Comparison of ENCODE assay signal across 20 cellular contexts in genomic region chr12:66709444-66709773, GRCh38.
"Had no signal": no experiment of that assay in that cellular context is flagged by ENCODE, and none has a peak within 500 bp of the region (broad histone marks: within the 10 kb centered on the region; RNA-seq: fewer than 3 reads in every experiment).

No MANE protein-coding gene starts in this region.

- H3K4me1 ChIP-seq: body of pancreas, pancreas, sigmoid colon, upper lobe of right lung had no signal

- H3K27ac Mint-ChIP-seq: activated CD4-positive, alpha-beta T cell treated with anti-CD3 and anti-CD28 coated beads, Interleukin-2, amount 10 ng/mL, durations not matched to agents 24 days and 14 days; activated T-helper 17 cell treated with anti-CD3 and anti-CD28 coated beads, Interleukin-2, amount 50 U/mL, for 72 hours; endodermal cell; memory B cell; natural killer cell; stimulated activated effector memory CD8-positive, alpha-beta T cell treated with anti-CD3 and anti-CD28 coated beads, Interleukin-12 subunit alpha, Interleukin-12 subunit beta, amount 100 ng/mL, for 72 hours had no signal

- H3K4me3 ChIP-seq: body of pancreas, dorsolateral prefrontal cortex, pancreas, sigmoid colon, upper lobe of right lung had no signal

- H3K9me3 ChIP-seq: body of pancreas, neutrophil, pancreas, sigmoid colon, SK-N-SH, upper lobe of right lung had no signal

- H3K9ac ChIP-seq: SK-N-SH had no signal

- H3K4me3 Mint-ChIP-seq: activated CD4-positive, alpha-beta T cell treated with anti-CD3 and anti-CD28 coated beads, Interleukin-2, amount 10 ng/mL, durations not matched to agents 24 days and 14 days; activated T-helper 17 cell treated with anti-CD3 and anti-CD28 coated beads, Interleukin-2, amount 50 U/mL, for 72 hours; endodermal cell; memory B cell; natural killer cell; stimulated activated effector memory CD8-positive, alpha-beta T cell treated with anti-CD3 and anti-CD28 coated beads, Interleukin-12 subunit alpha, Interleukin-12 subunit beta, amount 100 ng/mL, for 72 hours had no signal

- H3K4me2 ChIP-seq: SK-N-SH had no signal

- H3K36me3 ChIP-seq: neutrophil, pancreas, sigmoid colon, upper lobe of right lung had no signal

- H3K9me3 Mint-ChIP-seq: activated CD4-positive, alpha-beta T cell treated with anti-CD3 and anti-CD28 coated beads, Interleukin-2, amount 10 ng/mL, durations not matched to agents 24 days and 14 days; activated naive CD4-positive, alpha-beta T cell treated with anti-CD3 and anti-CD28 coated beads, Interleukin-2, amount 50 U/mL, for 72 hours; activated T-helper 17 cell treated with anti-CD3 and anti-CD28 coated beads, Interleukin-2, amount 50 U/mL, for 72 hours; natural killer cell; stimulated activated effector memory CD8-positive, alpha-beta T cell treated with anti-CD3 and anti-CD28 coated beads, Interleukin-12 subunit alpha, Interleukin-12 subunit beta, amount 100 ng/mL, for 72 hours had no signal

- DNase-seq: activated CD4-positive, alpha-beta T cell treated with anti-CD3 and anti-CD28 coated beads, Interleukin-2, amount 10 ng/mL, durations not matched to agents 24 days and 14 days; activated CD4-positive, CD25-positive, alpha-beta regulatory T cell; activated T-cell treated with anti-CD3 and anti-CD28 coated beads for 4 hours; body of pancreas; central memory CD4-positive, alpha-beta T cell; dorsolateral prefrontal cortex; endodermal cell; natural killer cell; pancreas; sigmoid colon; SK-N-SH; stimulated activated CD4-positive, alpha-beta T cell treated with anti-CD3 and anti-CD28 coated beads, Interleukin-4, amount 100 ng/mL, for 24 hours; T-helper 9 cell; upper lobe of right lung had no signal

- H3K27ac ChIP-seq: body of pancreas, dorsolateral prefrontal cortex, epithelial cell of prostate, neutrophil, pancreas, sigmoid colon, upper lobe of right lung had no signal

- H3K27me3 ChIP-seq: body of pancreas, dorsolateral prefrontal cortex, neutrophil, pancreas, sigmoid colon, upper lobe of right lung had no signal

- H3K36me3 Mint-ChIP-seq: activated naive CD4-positive, alpha-beta T cell treated with anti-CD3 and anti-CD28 coated beads, Interleukin-2, amount 50 U/mL, for 72 hours; memory B cell; natural killer cell; stimulated activated effector memory CD8-positive, alpha-beta T cell treated with anti-CD3 and anti-CD28 coated beads, Interleukin-12 subunit alpha, Interleukin-12 subunit beta, amount 100 ng/mL, for 72 hours had no signal

- H3K4me1 Mint-ChIP-seq: endodermal cell had no signal

- ATAC-seq: activated T-helper 17 cell treated with anti-CD3 and anti-CD28 coated beads, Interleukin-2, amount 50 U/mL, for 72 hours; body of pancreas; natural killer cell; pancreas; stimulated activated effector memory CD8-positive, alpha-beta T cell treated with anti-CD3 and anti-CD28 coated beads, Interleukin-12 subunit alpha, Interleukin-12 subunit beta, amount 100 ng/mL, for 72 hours; upper lobe of right lung had no signal
